8 cellular contexts compared by ENCODE assay signal in genomic region chr7:29565186-29565540, GRCh38. TPM values are rescaled to one million over a fixed set of nuclear protein-coding genes. Genes with fewer than 3 reads are reported as not detected.
A peak's percentile ranks its signal among the peaks of the same experiment; 100 is the strongest.
DNase-seq lines count a peak whose midpoint lies in the region; ATAC-seq and TF ChIP-seq lines count a peak whose summit lies in the region.

No MANE protein-coding gene starts in this region.

- DNase-seq in DMS114 treated with DMSO at 0.1 percent for 48 hours (lab: John Stamatoyannopoulos, UW; ENCODE audit: unreplicated experiment) (peak; percentile 39), fibroblast of villous mesenchyme (ENCODE audit: low read depth) (peak; percentile 36), progenitor cell of endocrine pancreas (ENCODE audit: low spot score, unreplicated experiment) (no peak), NCI-H345 (lab: John Stamatoyannopoulos, UW) (no peak), cerebellum (ENCODE audit: low spot score) (no peak)
- DNase-seq in activated effector memory CD4-positive, alpha-beta T cell treated with anti-CD3 and anti-CD28 coated beads, Interleukin-2, amount 50 U/mL, for 16 hours: no peak

- H3K9me3 Mint-ChIP-seq in progenitor cell of endocrine pancreas (ENCODE audit: low read depth): no peaks in the 10 kb centered on the region

- H3K27me3 Mint-ChIP-seq in progenitor cell of endocrine pancreas: peaks cover 9% of the 10 kb centered on the region

- H3K36me3 Mint-ChIP-seq in progenitor cell of endocrine pancreas (ENCODE audit: insufficient read depth): peaks cover 7% of the 10 kb centered on the region

- peak overlapping the region; percentile 98 for H3K4me3 Mint-ChIP-seq in progenitor cell of endocrine pancreas (ENCODE audit: low read depth)

- peak overlapping the region; percentile 95 for H3K27ac Mint-ChIP-seq in progenitor cell of endocrine pancreas

- no peak for TF ChIP-seq CTCF in fibroblast of villous mesenchyme (IDR thresholded peaks at IDR 0.05; ENCODE audit: insufficient read depth, low read depth, low read length)
- no peak for TF ChIP-seq CTCF in progenitor cell of endocrine pancreas (IDR thresholded peaks at IDR 0.05; ENCODE audit: unreplicated experiment)

- peak overlapping the region; percentile 58 for H3K4me3 ChIP-seq in fibroblast of villous mesenchyme (ENCODE audit: low read depth, low read length)

- H3K4me1 Mint-ChIP-seq in progenitor cell of endocrine pancreas (ENCODE audit: low read depth): peaks cover 27% of the 10 kb centered on the region

- ATAC-seq in SK-N-SH treated with all-trans-retinoic acid at 6 μM for 48 hours (peak; percentile 18), HG02678 (IDR thresholded peaks at IDR 0.05; ENCODE audit: unreplicated experiment) (no peak)

TF ChIP-seq in SK-N-SH treated with all-trans-retinoic acid at 6 μM for 48 hours, 23 proteins besides CTCF, POLR2A, EP300 and RAD21:
- TF ChIP-seq TCF4 (CRISPR knock-in tag; IDR thresholded peaks at IDR 0.05; ENCODE audit: borderline replicate concordance): no peak
- TF ChIP-seq, protein P1, sequence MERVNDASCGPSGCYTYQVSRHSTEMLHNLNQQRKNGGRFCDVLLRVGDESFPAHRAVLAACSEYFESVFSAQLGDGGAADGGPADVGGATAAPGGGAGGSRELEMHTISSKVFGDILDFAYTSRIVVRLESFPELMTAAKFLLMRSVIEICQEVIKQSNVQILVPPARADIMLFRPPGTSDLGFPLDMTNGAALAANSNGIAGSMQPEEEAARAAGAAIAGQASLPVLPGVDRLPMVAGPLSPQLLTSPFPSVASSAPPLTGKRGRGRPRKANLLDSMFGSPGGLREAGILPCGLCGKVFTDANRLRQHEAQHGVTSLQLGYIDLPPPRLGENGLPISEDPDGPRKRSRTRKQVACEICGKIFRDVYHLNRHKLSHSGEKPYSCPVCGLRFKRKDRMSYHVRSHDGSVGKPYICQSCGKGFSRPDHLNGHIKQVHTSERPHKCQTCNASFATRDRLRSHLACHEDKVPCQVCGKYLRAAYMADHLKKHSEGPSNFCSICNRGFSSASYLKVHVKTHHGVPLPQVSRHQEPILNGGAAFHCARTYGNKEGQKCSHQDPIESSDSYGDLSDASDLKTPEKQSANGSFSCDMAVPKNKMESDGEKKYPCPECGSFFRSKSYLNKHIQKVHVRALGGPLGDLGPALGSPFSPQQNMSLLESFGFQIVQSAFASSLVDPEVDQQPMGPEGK (CRISPR knock-in tag; IDR thresholded peaks at IDR 0.05; ENCODE audit: borderline replicate concordance): 0 out of 2 replicates have a peak, but pooled peaks have one; percentile 24

RNA-seq across cellular contexts. Expression of gene PRR15, which starts 1.5 kb away (rescaled TPM):
- total RNA-seq in fibroblast of villous mesenchyme: 1.3 and 5.2 TPM in 2 replicates
- total RNA-seq in progenitor cell of endocrine pancreas: 13.0 and 16.0 TPM in 2 replicates
- total RNA-seq in cerebellum: not detected

Comparison
In these comparisons a context has a peak if more than half of its experiments do, and no peak if none do; other contexts are left out.
1. DNase-seq: peak in DMS114 treated with DMSO at 0.1 percent for 48 hours (single experiment) and fibroblast of villous mesenchyme (single experiment); none in progenitor cell of endocrine pancreas (single experiment), NCI-H345 (single experiment), activated effector memory CD4-positive, alpha-beta T cell treated with anti-CD3 and anti-CD28 coated beads, Interleukin-2, amount 50 U/mL, for 16 hours (single experiment) and cerebellum (single experiment).